ENCODE assay signal across 17 cellular contexts in the genomic region with DNA sequence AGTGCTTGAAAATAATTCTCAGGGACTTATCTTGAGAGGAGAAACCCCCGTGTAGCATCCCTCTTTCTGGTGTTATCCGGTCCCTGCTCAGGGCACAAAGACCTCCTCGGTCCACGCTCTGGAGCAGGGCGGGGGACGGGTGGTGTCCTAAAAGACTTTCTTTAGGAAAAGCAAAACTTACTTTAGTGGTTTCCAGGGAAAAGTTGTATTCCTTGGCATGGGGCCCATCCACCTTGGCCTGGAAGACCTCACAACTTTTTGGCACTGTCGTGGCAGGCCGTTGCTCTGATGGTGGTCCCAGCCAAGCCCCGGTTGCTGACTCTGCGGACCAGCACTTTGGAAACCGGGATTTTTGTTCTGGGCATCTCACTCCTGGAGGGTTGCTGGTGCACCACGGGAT. TPM values are rescaled to one million over a fixed set of nuclear protein-coding genes. Genes with fewer than 3 reads are reported as not detected.
"Had no signal": no experiment of that assay in that cellular context is flagged by ENCODE, and none has a peak within 500 bp of the region (broad histone marks: within the 10 kb centered on the region; RNA-seq: fewer than 3 reads in every experiment).

No MANE protein-coding gene starts in this region.

- H3K27ac ChIP-seq: heart right ventricle, psoas muscle, vagina had no signal

- ATAC-seq: activated T-cell treated with anti-CD3 and anti-CD28 coated beads, Interleukin-2, amount 50 U/mL, for 4 hours; psoas muscle had no signal

- H3K36me3 ChIP-seq: heart right ventricle, vagina had no signal

- H3K4me1 ChIP-seq: psoas muscle had no signal

- DNase-seq: activated CD4-positive, alpha-beta T cell treated with anti-CD3 and anti-CD28 coated beads for 1 hour; activated CD4-positive, alpha-beta T cell treated with anti-CD3 and anti-CD28 coated beads, Interleukin-2, amount 50 U/mL, for 48 hours; activated gamma-delta T cell treated with Interleukin-2 at 50 U/mL for 16 hours; activated naive CD8-positive, alpha-beta T cell treated with anti-CD3 and anti-CD28 coated beads for 36 hours; activated T-cell treated with anti-CD3 and anti-CD28 coated beads, Interleukin-2, amount 50 U/mL, for 4 hours; heart right ventricle; kidney; naive B cell; occipital lobe; psoas muscle; stimulated activated CD4-positive, alpha-beta T cell treated with anti-CD3 and anti-CD28 coated beads, Interleukin-12 subunit alpha, Interleukin-12 subunit beta, amount 100 ng/mL, for 4 hours had no signal

- H3K36me3 Mint-ChIP-seq: activated naive CD8-positive, alpha-beta T cell treated with anti-CD3 and anti-CD28 coated beads for 36 hours had no signal

- H3K9me3 Mint-ChIP-seq: activated naive CD8-positive, alpha-beta T cell treated with anti-CD3 and anti-CD28 coated beads for 36 hours; activated T-cell treated with anti-CD3 and anti-CD28 coated beads, Interleukin-2, amount 50 U/mL, for 4 hours; stimulated activated naive CD8-positive, alpha-beta T cell treated with anti-CD3 and anti-CD28 coated beads, Interleukin-15, Interleukin-2, amounts not matched to agents 100 ng/mL and 50 ng/mL, for 24 hours had no signal

- H3K4me3 Mint-ChIP-seq: activated naive CD8-positive, alpha-beta T cell treated with anti-CD3 and anti-CD28 coated beads for 36 hours; activated T-cell treated with anti-CD3 and anti-CD28 coated beads, Interleukin-2, amount 50 U/mL, for 4 hours; stimulated activated naive CD8-positive, alpha-beta T cell treated with anti-CD3 and anti-CD28 coated beads, Interleukin-15, Interleukin-2, amounts not matched to agents 100 ng/mL and 50 ng/mL, for 24 hours had no signal

- H3K27ac Mint-ChIP-seq: activated naive CD8-positive, alpha-beta T cell treated with anti-CD3 and anti-CD28 coated beads for 36 hours; naive B cell; stimulated activated naive CD8-positive, alpha-beta T cell treated with anti-CD3 and anti-CD28 coated beads, Interleukin-15, Interleukin-2, amounts not matched to agents 100 ng/mL and 50 ng/mL, for 24 hours had no signal

- H3K4me3 ChIP-seq: heart right ventricle, psoas muscle, vagina had no signal

- H3K9me3 ChIP-seq: heart right ventricle, psoas muscle, vagina had no signal

RNA-seq across cellular contexts. Expression of gene AMER2, which starts 2.7 kb away (rescaled TPM):
- total RNA-seq: activated naive CD8-positive, alpha-beta T cell treated with anti-CD3 and anti-CD28 coated beads for 36 hours; activated T-cell treated with anti-CD3 and anti-CD28 coated beads, Interleukin-2, amount 50 U/mL, for 4 hours; bronchial epithelial cell; endothelial cell of umbilical vein; heart right ventricle; liver; T-helper 2 cell treated with Interferon-gamma antibody and Interleukin-4, amounts not matched to agents 100 ng/mL and 5 ng/mL, for 36 hours; vagina had no signal
